1 cellular context compared by ENCODE assay signal in the genomic region with DNA sequence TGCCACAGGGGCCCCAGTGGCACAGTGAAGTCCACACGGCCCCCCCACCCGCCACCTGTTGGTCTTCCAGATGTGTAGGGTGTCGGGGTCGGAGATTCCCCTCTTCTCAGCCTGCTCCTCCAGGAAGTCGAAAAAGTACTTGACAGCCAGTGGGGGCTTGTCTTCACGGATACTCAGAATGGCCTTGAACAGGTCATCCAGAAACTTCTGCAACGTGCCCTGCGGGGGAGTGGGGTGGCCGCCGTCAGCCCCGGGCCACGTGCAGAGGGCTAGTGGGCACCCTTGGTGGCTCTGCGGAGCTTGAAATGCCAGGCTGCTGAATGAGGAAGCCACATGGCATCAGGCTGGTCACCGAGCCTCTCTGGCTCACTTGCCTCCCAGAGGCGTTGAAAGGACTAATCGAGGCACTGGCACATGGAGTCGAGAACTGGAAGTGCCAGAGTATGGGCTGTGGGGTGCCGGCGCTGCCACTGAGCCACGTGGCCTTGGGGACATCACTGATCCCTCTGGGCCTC.
TF ChIP-seq lines count a peak whose summit lies in the region.

No MANE protein-coding gene starts in this region.

TF ChIP-seq in IMR-90, 13 proteins besides CTCF, POLR2A, EP300 and RAD21:
- TF ChIP-seq ELK1 (IDR thresholded peaks at IDR 0.05; ENCODE audit: borderline replicate concordance, low read depth, low read length) (no peak), RFX5 (IDR thresholded peaks at IDR 0.05; ENCODE audit: low read depth, low read length) (no peak)
